In genomic region chr2:159445307-159445706, GRCh38 we compare ENCODE assay signal across 26 cellular contexts.
DNase-seq lines count a peak whose midpoint lies in the region; ATAC-seq, FAIRE-seq and TF ChIP-seq lines count a peak whose summit lies in the region.
"Had no signal": no experiment of that assay in that cellular context is flagged by ENCODE, and none has a peak within 500 bp of the region (broad histone marks: within the 10 kb centered on the region; RNA-seq: fewer than 3 reads in every experiment).

No MANE protein-coding gene starts in this region.

- TF ChIP-seq EP300 in GM12878 (IDR thresholded peaks at IDR 0.05; ENCODE audit: borderline replicate concordance in 1 of 2, control insufficient read depth in 1 of 2, low read depth in 2 of 2, low read length in 2 of 2) (no peak), stomach (IDR thresholded peaks at IDR 0.05) (no peak)

- SMC1A ChIA-PET in GM12878 (lab: Charles Lee; ENCODE audit: uncharacterized antibody, unreplicated experiment) = interaction anchor here (0.8 to 2.2 kb wide), 2 partner anchors 17 to 74 kb away, joined by 3 to 4 read pairs; no protein-coding TSS in a partner anchor

- no peaks in the 10 kb centered on the region for H4K20me1 ChIP-seq in GM12878 (ENCODE audit: control insufficient read depth, insufficient read depth)

- no peak overlapping the region for H3K9ac ChIP-seq in GM12878 (ENCODE audit: control insufficient read depth, insufficient read depth, low read length)

- peak; percentile 26 for FAIRE-seq in GM12891 (lab: Jason Lieb, UNC)
- FAIRE-seq in GM12878 (lab: Jason Lieb, UNC) = no peak
- FAIRE-seq: astrocyte, endometrium, islet of Langerhans, K562, pancreas had no signal

- intact Hi-C loops in GM12878 (cut with micrococcal nuclease; ENCODE audit: unreplicated experiment) = no loop called here
- intact Hi-C loops in stomach (cut with DNase I; ENCODE audit: low total_unique reads) = no loop called here

- H3K9me3 ChIP-seq in GM12878 (replicated peaks; ENCODE audit: control insufficient read depth, insufficient read depth, low read length) (no peaks in the 10 kb centered on the region), stomach (no peaks in the 10 kb centered on the region)
- H3K9me3 ChIP-seq: gastroesophageal sphincter, pancreas, Peyer's patch, tibial nerve had no signal

- no peak for TF ChIP-seq RAD21 in GM12878 (IDR thresholded peaks at IDR 0.05; ENCODE audit: insufficient read depth, low read depth, low read length)

- RAD21 ChIA-PET in GM12878 (lab: Charles Lee; ENCODE audit: unreplicated experiment) = interaction anchor here (1.4 kb wide), 1 partner anchor 10 kb away, joined by 4 read pairs; no protein-coding TSS in a partner anchor

- no peak overlapping the region for H3K4me3 ChIP-seq in GM12878
- no peak overlapping the region for H3K4me3 ChIP-seq in stomach
- H3K4me3 ChIP-seq: gastroesophageal sphincter, K562, pancreas, Peyer's patch, tibial nerve had no signal

- no peak for DNase-seq in GM12891 (ENCODE audit: insufficient read length, low spot score)
- no peak for DNase-seq in GM12878 (ENCODE audit: low read depth, low spot score)
- DNase-seq in stomach = no peak
- DNase-seq in activated effector memory CD4-positive, alpha-beta T cell treated with anti-CD3 and anti-CD28 coated beads, Interleukin-2, amount 50 U/mL, for 16 hours = no peak
- no peak for DNase-seq in DMS153 (lab: John Stamatoyannopoulos, UW)
- DNase-seq: C1 segment of cervical spinal cord; caudate nucleus; left ventricle myocardium superior; naive thymus-derived CD8-positive, alpha-beta T cell; NCI-H1417 treated with DMSO at 0.1 percent for 48 hours; NCI-H510A; pancreas; Peyer's patch; SIG-M5; stimulated activated CD4-positive, alpha-beta T cell treated with anti-CD3 and anti-CD28 coated beads, Interleukin-4, amount 100 ng/mL, for 4 hours had no signal

- no peaks in the 10 kb centered on the region for H3K79me2 ChIP-seq in GM12878 (ENCODE audit: control insufficient read depth, insufficient read depth, low read length)

- no peaks in the 10 kb centered on the region for H3K4me1 ChIP-seq in GM12878 (ENCODE audit: control insufficient read depth, insufficient read depth, low read length)
- no peaks in the 10 kb centered on the region for H3K4me1 ChIP-seq in stomach
- H3K4me1 ChIP-seq: gastroesophageal sphincter, Peyer's patch, tibial nerve had no signal

- H3K36me3 ChIP-seq in GM12878 (ENCODE audit: control insufficient read depth in 2 of 2, insufficient read depth in 2 of 2, low read length in 1 of 2) (0 out of 4 replicates have a peak, but pooled peaks cover 0 to 12% of the 10 kb centered on the region in 2 experiments), stomach (peaks cover 18 to 76% (median 71%) of the 10 kb centered on the region in 4 donors)

- in situ Hi-C loops in GM12878 (cut with MboI) = no loop called here

- POLR2A ChIA-PET in GM12878 (lab: Charles Lee) = no interaction called here

- no peak overlapping the region for H3K4me2 ChIP-seq in GM12878 (ENCODE audit: control insufficient read depth, insufficient read depth)

- no peak overlapping the region for H2AFZ ChIP-seq in GM12878 (ENCODE audit: control insufficient read depth, low read depth, low read length)

- TF ChIP-seq POLR2A in GM12891 (IDR thresholded peaks at IDR 0.05; ENCODE audit: low read depth, low read length) = no peak
- no peak for TF ChIP-seq POLR2A in GM12878 (IDR thresholded peaks at IDR 0.05; ENCODE audit: low read depth, low read length)
- TF ChIP-seq POLR2A in stomach (IDR thresholded peaks at IDR 0.05) = no peak

- peak; percentile 57 for ATAC-seq in GM18861 (IDR thresholded peaks at IDR 0.05; ENCODE audit: unreplicated experiment)
- ATAC-seq in HG02973 (IDR thresholded peaks at IDR 0.05; ENCODE audit: unreplicated experiment) = peak; percentile 54
- peak; percentile 86 for ATAC-seq in GM12878
- no peak for ATAC-seq in HG02884 (IDR thresholded peaks at IDR 0.05; ENCODE audit: unreplicated experiment)
- ATAC-seq: activated CD4-positive, CD25-positive, alpha-beta regulatory T cell treated with anti-CD3 and anti-CD28 coated beads, Interleukin-2, amount 50 U/mL, for 24 hours; gastroesophageal sphincter; left ventricle myocardium superior; naive thymus-derived CD8-positive, alpha-beta T cell; pancreas; sciatic nerve had no signal

- no peaks in the 10 kb centered on the region for H3K27me3 ChIP-seq in GM12878 (replicated peaks in 1 of 2; ENCODE audit: control insufficient read depth in 2 of 2, insufficient read depth in 2 of 2, low read length in 1 of 2)
- H3K27me3 ChIP-seq in stomach = no peaks in the 10 kb centered on the region
- H3K27me3 ChIP-seq: gastroesophageal sphincter, pancreas, Peyer's patch, tibial nerve had no signal

- CTCF ChIA-PET in GM12878 (lab: Yijun Ruan, JAX) = interaction anchor here (1.1 to 1.6 kb wide), 4 partner anchors 12 to 302 kb away, joined by 3 read pairs; no protein-coding TSS in a partner anchor

- TF ChIP-seq CTCF in GM12878 (IDR thresholded peaks at IDR 0.05 in 2 of 3, conservative IDR thresholded peaks at IDR 0.05 in 1 of 3; ENCODE audit: control insufficient read depth in 2 of 3, extremely low read depth in 1 of 3, insufficient read depth in 1 of 3, low read depth in 3 of 3, low read length in 3 of 3) = no peak
- TF ChIP-seq CTCF in stomach (IDR thresholded peaks at IDR 0.05) = no peak

- BruUV-seq in GM12878 (replicated peaks; lab: Mats Ljungman, UMichigan) = no TSS peak

- H3K27ac ChIP-seq in GM12878 (ENCODE audit: control insufficient read depth, insufficient read depth) = no peak overlapping the region; the same call in 1 of the 2 replicates
- no peak overlapping the region for H3K27ac ChIP-seq in stomach
- H3K27ac ChIP-seq: gastroesophageal sphincter, pancreas, Peyer's patch, tibial nerve had no signal

TF ChIP-seq in GM12891, 5 proteins besides CTCF, POLR2A, EP300 and RAD21:
- TF ChIP-seq SPI1 (IDR thresholded peaks at IDR 0.05; ENCODE audit: low read depth, low read length) (no peak), POLR2AphosphoS5 (IDR thresholded peaks at IDR 0.05; ENCODE audit: low read depth, low read length) (no peak), POU2F2 (IDR thresholded peaks at IDR 0.05; ENCODE audit: low read depth, low read length) (no peak), PAX5 (IDR thresholded peaks at IDR 0.05; ENCODE audit: insufficient read depth, low read length, severe bottlenecking) (no peak), TAF1 (IDR thresholded peaks at IDR 0.05; ENCODE audit: low read depth, low read length) (no peak)

TF ChIP-seq in GM12878, 131 proteins besides CTCF, POLR2A, EP300 and RAD21:
- no peak for TF ChIP-seq USF1 (IDR thresholded peaks at IDR 0.05; ENCODE audit: borderline replicate concordance, extremely low read length, insufficient read depth, low read depth, low read length)
- no peak for TF ChIP-seq MLLT1 (IDR thresholded peaks at IDR 0.05)
- peak; percentile 18; the same call in 1 of the 2 replicates for TF ChIP-seq SMC3 (IDR thresholded peaks at IDR 0.05; ENCODE audit: borderline replicate concordance, low read length)
- TF ChIP-seq RUNX3 (IDR thresholded peaks at IDR 0.05; ENCODE audit: low read length) = 0 out of 2 replicates have a peak, but pooled peaks have one; percentile 18
- no peak for TF ChIP-seq ETV6 (conservative IDR thresholded peaks at IDR 0.05 in 1 of 2, IDR thresholded peaks at IDR 0.05 in 1 of 2; ENCODE audit: borderline replicate concordance in 1 of 2, low read depth in 1 of 2)
